ENCODE assay signal across 8 cellular contexts in genomic region chr15:25775317-25775912, GRCh38.
DNase-seq lines count a peak whose midpoint lies in the region; ATAC-seq and TF ChIP-seq lines count a peak whose summit lies in the region.

No MANE protein-coding gene starts in this region.

- no peak for TF ChIP-seq CTCF in GM23338 (conservative IDR thresholded peaks at IDR 0.05; ENCODE audit: low read depth in 2 of 2)

- peak; percentile 77 for ATAC-seq in GM23338
- no peak for ATAC-seq in GM19328 (IDR thresholded peaks at IDR 0.05; ENCODE audit: unreplicated experiment)

- H3K79me2 ChIP-seq in GM23338 (replicated peaks; ENCODE audit: insufficient read depth), result no peaks in the 10 kb centered on the region

- H3F3A ChIP-seq in GM23338 (replicated peaks; ENCODE audit: low read depth), result no peaks in the 10 kb centered on the region

- H3K27ac Mint-ChIP-seq in GM23338, result no peak overlapping the region

- peak overlapping the region in 2 of 11 experiments; percentile 31 to 43; a peak in 2 of 22 replicates for H3K27ac ChIP-seq in BLaER1 treated with 17β-estradiol and CSF1 and Interleukin-3, amounts not matched to agents 10 nM and 100 nM
- no peak overlapping the region for H3K27ac ChIP-seq in GM23338 (ENCODE audit: low read depth)
- H3K27ac ChIP-seq in SJCRH30, result peak overlapping the region; percentile 85

- H3K36me3 Mint-ChIP-seq in GM23338 (ENCODE audit: low read depth), result no peaks in the 10 kb centered on the region

- H2AFZ ChIP-seq in GM23338, result no peak overlapping the region

- peaks cover 43 to 93% (median 66%) of the 10 kb centered on the region in 10 experiments for H3K4me1 ChIP-seq in BLaER1 treated with 17β-estradiol and CSF1 and Interleukin-3, amounts not matched to agents 10 nM and 100 nM
- H3K4me1 ChIP-seq in GM23338 (ENCODE audit: insufficient read depth) (0 out of 2 replicates have a peak, but pooled peaks cover 8% of the 10 kb centered on the region), SJCRH30 (peaks cover 17% of the 10 kb centered on the region; the same call in 1 of the 2 replicates)

- H3K4me3 Mint-ChIP-seq in GM23338, result no peak overlapping the region

- H3K27me3 Mint-ChIP-seq in GM23338 (ENCODE audit: insufficient read depth, low read depth, poor library complexity), result peaks cover 9% of the 10 kb centered on the region

- no peak overlapping the region for H3K4me3 ChIP-seq in BLaER1 treated with 17β-estradiol and CSF1 and Interleukin-3, amounts not matched to agents 10 nM and 100 nM
- H3K4me3 ChIP-seq in GM23338 (no peak overlapping the region), SJCRH30 (no peak overlapping the region; the same call in 1 of the 2 replicates)

- peaks cover 31% of the 10 kb centered on the region for H3K4me1 Mint-ChIP-seq in GM23338

- no peaks in the 10 kb centered on the region for H3K9me2 ChIP-seq in GM23338 (ENCODE audit: insufficient read depth)

- H3K27me3 ChIP-seq in BLaER1 treated with 17β-estradiol and CSF1 and Interleukin-3, amounts not matched to agents 10 nM and 100 nM, result peaks cover 0 to 3% (median 0%) of the 10 kb centered on the region in 11 experiments; a peak in 2 of 22 replicates
- H3K27me3 ChIP-seq in GM23338 (ENCODE audit: insufficient read depth), result no peaks in the 10 kb centered on the region
- H3K27me3 ChIP-seq in SJCRH30, result no peaks in the 10 kb centered on the region

- H3K9me3 ChIP-seq in BLaER1 treated with 17β-estradiol and CSF1 and Interleukin-3, amounts not matched to agents 10 nM and 100 nM (replicated peaks in 1 of 11), result no peaks in the 10 kb centered on the region
- no peaks in the 10 kb centered on the region for H3K9me3 ChIP-seq in SJCRH30 (replicated peaks)

- peak overlapping the region; percentile 59 to 78 (median 64) for H3K4me2 ChIP-seq in BLaER1 treated with 17β-estradiol and CSF1 and Interleukin-3, amounts not matched to agents 10 nM and 100 nM
- peak overlapping the region; percentile 39 for H3K4me2 ChIP-seq in GM23338

- H3K36me3 ChIP-seq in BLaER1 treated with 17β-estradiol and CSF1 and Interleukin-3, amounts not matched to agents 10 nM and 100 nM, result peaks cover 0 to 10% (median 6%) of the 10 kb centered on the region in 11 experiments; a peak in 12 of 22 replicates
- H3K36me3 ChIP-seq in GM23338 (ENCODE audit: insufficient read depth), result no peaks in the 10 kb centered on the region
- no peaks in the 10 kb centered on the region for H3K36me3 ChIP-seq in SJCRH30

- H4K20me1 ChIP-seq in BLaER1 treated with 17β-estradiol and CSF1 and Interleukin-3, amounts not matched to agents 10 nM and 100 nM, result peaks cover 0 to 4% (median 0%) of the 10 kb centered on the region in 11 experiments; a peak in 2 of 22 replicates
- H4K20me1 ChIP-seq in GM23338 (replicated peaks; ENCODE audit: insufficient read depth), result no peaks in the 10 kb centered on the region

- H3K9ac ChIP-seq in BLaER1 treated with 17β-estradiol and CSF1 and Interleukin-3, amounts not matched to agents 10 nM and 100 nM, result no peak overlapping the region

- DNase-seq in GM23338 (ENCODE audit: low spot score) (no peak), SJCRH30 (peak; percentile 80 to 87), kidney glomerular epithelial cell (lab: John Stamatoyannopoulos, UW) (peak; percentile 69), cerebellum (ENCODE audit: low spot score) (no peak), medulla oblongata (ENCODE audit: extremely low spot score) (no peak), NCI-H1105 (lab: John Stamatoyannopoulos, UW) (no peak)

- H3K9me3 Mint-ChIP-seq in GM23338, result no peaks in the 10 kb centered on the region

TF ChIP-seq in GM23338, 12 proteins besides CTCF, POLR2A, EP300 and RAD21:
- TF ChIP-seq ZNF462 (CRISPR knock-in tag; IDR thresholded peaks at IDR 0.05) (no peak), ETS1 (IDR thresholded peaks at IDR 0.05) (no peak)

Comparison
In these comparisons a context has a peak if more than half of its experiments do, and no peak if none do; other contexts are left out.
1. DNase-seq: peak in SJCRH30 (2 of 2) and kidney glomerular epithelial cell (single experiment); none in GM23338 (single experiment), cerebellum (single experiment), medulla oblongata (single experiment) and NCI-H1105 (single experiment).